In genomic region chr5:59798862-59799667, GRCh38 we compare ENCODE assay signal across 7 cellular contexts.
DNase-seq lines count a peak whose midpoint lies in the region; ATAC-seq, FAIRE-seq and TF ChIP-seq lines count a peak whose summit lies in the region.

No MANE protein-coding gene starts in this region.

- no peaks in the 10 kb centered on the region for H3K27me3 Mint-ChIP-seq in stimulated activated memory B cell treated with anti-CD40 and anti-IgM and Interleukin-4, amounts not matched to agents 10 μg/mL and 1 μg/mL and 100 μg/mL, for 72 hours

- H3K36me3 ChIP-seq in effector memory CD4-positive, alpha-beta T cell (ENCODE audit: control insufficient read depth, insufficient read depth, low read length) = no peaks in the 10 kb centered on the region

- H3K27ac ChIP-seq in effector memory CD4-positive, alpha-beta T cell (ENCODE audit: insufficient read depth, low read length, poor library complexity, severe bottlenecking) = no peak overlapping the region

- DNase-seq in GM18507 (ENCODE audit: extremely low spot score, insufficient read length, low read depth) (no peak), NCI-H1694 (lab: John Stamatoyannopoulos, UW) (peak; percentile 31), epithelial cell of proximal tubule (ENCODE audit: low read depth) (peak; percentile 63), D341Med (ENCODE audit: low spot score) (no peak)
- no peak for DNase-seq in effector memory CD4-positive, alpha-beta T cell

- H3K9me3 ChIP-seq in effector memory CD4-positive, alpha-beta T cell (ENCODE audit: control insufficient read depth, low read length) = no peaks in the 10 kb centered on the region

- no peaks in the 10 kb centered on the region for H3K27me3 ChIP-seq in effector memory CD4-positive, alpha-beta T cell (replicated peaks; ENCODE audit: control insufficient read depth, insufficient read depth, low read length, poor library complexity, severe bottlenecking)

- ATAC-seq in GM21786 (IDR thresholded peaks at IDR 0.05; ENCODE audit: unreplicated experiment) = peak; percentile 76
- peak; percentile 87 for ATAC-seq in stimulated activated memory B cell treated with anti-CD40 and anti-IgM and Interleukin-4, amounts not matched to agents 10 μg/mL and 1 μg/mL and 100 μg/mL, for 72 hours

- H3K4me1 Mint-ChIP-seq in stimulated activated memory B cell treated with anti-CD40 and anti-IgM and Interleukin-4, amounts not matched to agents 10 μg/mL and 1 μg/mL and 100 μg/mL, for 72 hours = peaks cover 19% of the 10 kb centered on the region

- no peaks in the 10 kb centered on the region for H3K9me3 Mint-ChIP-seq in stimulated activated memory B cell treated with anti-CD40 and anti-IgM and Interleukin-4, amounts not matched to agents 10 μg/mL and 1 μg/mL and 100 μg/mL, for 72 hours

- no peaks in the 10 kb centered on the region for H3K36me3 Mint-ChIP-seq in stimulated activated memory B cell treated with anti-CD40 and anti-IgM and Interleukin-4, amounts not matched to agents 10 μg/mL and 1 μg/mL and 100 μg/mL, for 72 hours

- no peak for TF ChIP-seq CTCF in epithelial cell of proximal tubule (conservative IDR thresholded peaks at IDR 0.05; ENCODE audit: low read depth, low read length)

- no peak overlapping the region for H3K4me3 ChIP-seq in epithelial cell of proximal tubule (ENCODE audit: low read depth, low read length)
- no peak overlapping the region for H3K4me3 ChIP-seq in effector memory CD4-positive, alpha-beta T cell (ENCODE audit: insufficient read depth, low read depth, low read length, poor library complexity, severe bottlenecking)

- no peak overlapping the region for H3K27ac Mint-ChIP-seq in stimulated activated memory B cell treated with anti-CD40 and anti-IgM and Interleukin-4, amounts not matched to agents 10 μg/mL and 1 μg/mL and 100 μg/mL, for 72 hours

- no peak overlapping the region for H3K4me3 Mint-ChIP-seq in stimulated activated memory B cell treated with anti-CD40 and anti-IgM and Interleukin-4, amounts not matched to agents 10 μg/mL and 1 μg/mL and 100 μg/mL, for 72 hours

- FAIRE-seq in GM18507 (lab: Jason Lieb, UNC) = peak; percentile 73

- H3K4me1 ChIP-seq in effector memory CD4-positive, alpha-beta T cell (ENCODE audit: control insufficient read depth, insufficient read depth, low read length, poor library complexity, severe bottlenecking) = no peaks in the 10 kb centered on the region

Comparison
In these comparisons a context has a peak if more than half of its experiments do, and no peak if none do; other contexts are left out.
1. DNase-seq: peak in NCI-H1694 (single experiment) and epithelial cell of proximal tubule (single experiment); none in GM18507 (single experiment), effector memory CD4-positive, alpha-beta T cell (0 of 3) and D341Med (single experiment).